11 cellular contexts compared by ENCODE assay signal in genomic region chr6:164442572-164442971, GRCh38.
"Had no signal": no experiment of that assay in that cellular context is flagged by ENCODE, and none has a peak within 500 bp of the region (broad histone marks: within the 10 kb centered on the region; RNA-seq: fewer than 3 reads in every experiment).

No MANE protein-coding gene starts in this region.

- H3K36me3 ChIP-seq: HAP-1 had no signal

- FAIRE-seq: H1, H54 had no signal

- H3K4me1 ChIP-seq: HAP-1 had no signal

- H2AFZ ChIP-seq: GM23248, GM23338 had no signal

- H3K27ac ChIP-seq: GM23248 had no signal

- H3K4me3 ChIP-seq: GM23248, GM23338, HAP-1 had no signal

- H3K9ac ChIP-seq: GM23248 had no signal

- ATAC-seq: GM23338, HCT116 had no signal

- DNase-seq: GM23248, GOT3, H7, H9, HCEC 1CT, HFFc6 had no signal

- H3K4me2 ChIP-seq: GM23338 had no signal
